Comparison of ENCODE assay signal across 11 cellular contexts in genomic region chr14:90400904-90401561, GRCh38. TPM values are rescaled to one million over a fixed set of nuclear protein-coding genes. Genes with fewer than 3 reads are reported as not detected.
A peak's percentile ranks its signal among the peaks of the same experiment; 100 is the strongest.
DNase-seq lines count a peak whose midpoint lies in the region; ATAC-seq, FAIRE-seq and TF ChIP-seq lines count a peak whose summit lies in the region.
"Had no signal": no experiment of that assay in that cellular context is flagged by ENCODE, and none has a peak within 500 bp of the region (broad histone marks: within the 10 kb centered on the region; RNA-seq: fewer than 3 reads in every experiment).

No MANE protein-coding gene starts in this region.

- no peak overlapping the region for H4K5ac ChIP-seq in H9 (ENCODE audit: insufficient read length, low read depth, low read length)

- ATAC-seq in naive B cell (ENCODE audit: low read depth in 2 of 2) (no peak), GM19324 (IDR thresholded peaks at IDR 0.05; ENCODE audit: low FRiP score, unreplicated experiment) (no peak)

- BruUV-seq in A673 (replicated peaks; lab: Mats Ljungman, UMichigan), result no TSS peak

- FAIRE-seq in urothelium cell line (lab: Jason Lieb, UNC), result no peak

- H3K4me3 Mint-ChIP-seq in naive B cell (peak overlapping the region in 2 of 8 donors; percentile 0 to 6), H9 (no peak overlapping the region)

- no peak overlapping the region for H3K9ac ChIP-seq in H9 (ENCODE audit: extremely low read depth, insufficient read length, low read length)

- H3K27ac ChIP-seq in A673 (ENCODE audit: low read depth, low read length, poor library complexity, severe bottlenecking) (peak overlapping the region; percentile 63), angular gyrus (ENCODE audit: low read depth, low read length) (peak overlapping the region; percentile 18), H9 (ENCODE audit: insufficient read length, low read depth, low read length) (no peak overlapping the region)

- peaks cover 72% of the 10 kb centered on the region for H3K4me1 ChIP-seq in A673 (ENCODE audit: insufficient read depth, low read length, poor library complexity, severe bottlenecking)
- no peaks in the 10 kb centered on the region for H3K4me1 ChIP-seq in H9 (ENCODE audit: insufficient read depth, low read length)
- H3K4me1 ChIP-seq in BE2C, result no peaks in the 10 kb centered on the region

- no peak overlapping the region for H2AK5ac ChIP-seq in H9 (ENCODE audit: insufficient read length, low read length)

- H3K9me3 Mint-ChIP-seq in naive B cell, result peaks cover 0 to 5% (median 0%) of the 10 kb centered on the region in 7 donors
- H3K9me3 Mint-ChIP-seq in H9, result no peaks in the 10 kb centered on the region

- H3K56ac ChIP-seq in H9 (ENCODE audit: insufficient read length, low read depth, low read length), result no peak overlapping the region

- H4K20me1 ChIP-seq in H9 (ENCODE audit: control insufficient read depth, insufficient read depth, insufficient read length), result no peaks in the 10 kb centered on the region

- H2BK20ac ChIP-seq in H9 (ENCODE audit: low read depth, low read length, poor library complexity, severe bottlenecking), result no peak overlapping the region

- H3K23ac ChIP-seq in H9 (ENCODE audit: insufficient read length, low read depth, low read length), result no peak overlapping the region

- H3T11ph ChIP-seq in H9 (ENCODE audit: low read length), result no peak overlapping the region

- peaks cover 26 to 47% (median 42%) of the 10 kb centered on the region in 3 donors for H3K4me1 Mint-ChIP-seq in naive B cell
- H3K4me1 Mint-ChIP-seq in H9, result peaks cover 12 to 24% of the 10 kb centered on the region in 2 experiments

- H3K27ac Mint-ChIP-seq in naive B cell (peak overlapping the region in 4 of 6 donors; percentile 27 to 80 (median 44)), H9 (peak overlapping the region in 1 of 3 experiments; percentile 6; a peak in 2 of 7 replicates)

- no peak overlapping the region for H3K14ac ChIP-seq in H9 (ENCODE audit: insufficient read depth, low read length)

- no CpG with 5 or more reads among the region's 7 CpGs for WGBS in H9 (ENCODE audit: extremely low coverage, insufficient read length, low lambda C conversion rate)

- no peak overlapping the region for H2BK120ac ChIP-seq in H9 (ENCODE audit: low read depth, low read length, poor library complexity, severe bottlenecking)

- H3K79me2 ChIP-seq in H9 (ENCODE audit: insufficient read depth, low read length), result peaks cover 3% of the 10 kb centered on the region; the same call in 1 of the 2 replicates

- peaks cover 7% of the 10 kb centered on the region for H3K23me2 ChIP-seq in H9 (ENCODE audit: insufficient read length, low read depth, low read length, poor library complexity, severe bottlenecking)

- H4K8ac ChIP-seq in H9 (replicated peaks; ENCODE audit: insufficient read length, low read depth, low read length), result no peak overlapping the region

- no peak overlapping the region for H2BK5ac ChIP-seq in H9 (ENCODE audit: insufficient read length, low read length)

- no peak overlapping the region for H3K4ac ChIP-seq in H9 (ENCODE audit: low read depth, low read length)

- no peak overlapping the region for H3K4me2 ChIP-seq in H9 (ENCODE audit: insufficient read depth, insufficient read length, low read length)

- CTCF ChIA-PET in A673 (lab: Charles Lee), result no interaction called here

- H2BK15ac ChIP-seq in H9 (ENCODE audit: low read depth, low read length), result no peak overlapping the region

- H3K79me1 ChIP-seq in H9 (ENCODE audit: insufficient read depth, low read depth, low read length, poor library complexity, severe bottlenecking), result no peaks in the 10 kb centered on the region

- no peak overlapping the region for H4K91ac ChIP-seq in H9 (ENCODE audit: insufficient read length, low read depth, low read length)

- H2AFZ ChIP-seq in H9 (ENCODE audit: low read length), result no peak overlapping the region

- H3K36me3 Mint-ChIP-seq in naive B cell (peaks cover 16 to 17% of the 10 kb centered on the region in 2 donors), H9 (ENCODE audit: insufficient read depth in 1 of 3, low read depth in 3 of 3) (peaks cover 50 to 66% (median 62%) of the 10 kb centered on the region in 3 experiments; a peak in 6 of 7 replicates)

- intact Hi-C loops in A673 (cut with micrococcal nuclease; ENCODE audit: unreplicated experiment), result no loop called here

- H3K9me3 ChIP-seq in A673 (ENCODE audit: low read depth, low read length, poor library complexity, severe bottlenecking) (no peaks in the 10 kb centered on the region), H9 (ENCODE audit: control insufficient read depth, low read depth, low read length) (no peaks in the 10 kb centered on the region), BE2C (no peaks in the 10 kb centered on the region)
- H3K9me3 ChIP-seq: spleen had no signal

- TF ChIP-seq CTCF in A673 (conservative IDR thresholded peaks at IDR 0.05; ENCODE audit: low read depth, low read length) (no peak), H9 (conservative IDR thresholded peaks at IDR 0.05) (no peak), BE2C (IDR thresholded peaks at IDR 0.05; ENCODE audit: low read depth, low read length) (no peak)

- H3K36me3 ChIP-seq in A673 (ENCODE audit: insufficient read depth, low read length, poor library complexity, severe bottlenecking), result peaks cover 61% of the 10 kb centered on the region
- H3K36me3 ChIP-seq in BE2C, result peaks cover 61% of the 10 kb centered on the region

- H3K4me3 ChIP-seq in A673 (ENCODE audit: low read depth, low read length, poor library complexity, severe bottlenecking), result peak overlapping the region; percentile 90
- no peak overlapping the region for H3K4me3 ChIP-seq in BE2C (ENCODE audit: low read depth, low read length)

- no peaks in the 10 kb centered on the region for H3K27me3 Mint-ChIP-seq in naive B cell
- peaks cover 2% of the 10 kb centered on the region; the same call in 1 of the 2 replicates for H3K27me3 Mint-ChIP-seq in H9 (ENCODE audit: low read depth)

- POLR2A ChIA-PET in A673 (lab: Charles Lee; ENCODE audit: low non-redundant PET), result interaction anchor here (0.6 to 0.7 kb wide), 2 partner anchors 44 to 291 kb away, joined by 4 to 7 read pairs; no protein-coding TSS in a partner anchor

- DNase-seq in A673 (ENCODE audit: low spot score) (no peak), COLO829 (ENCODE audit: low spot score) (peak; percentile 70), naive B cell (no peak), H9 (no peak), urothelium cell line (ENCODE audit: low spot score) (no peak), BE2C (no peak)
- DNase-seq: dermis blood vessel endothelial cell, hypothalamus, spleen had no signal

- H3K18ac ChIP-seq in H9 (ENCODE audit: insufficient read length, low read depth, low read length), result no peak overlapping the region

- no peak overlapping the region for H2BK12ac ChIP-seq in H9 (ENCODE audit: insufficient read length, low read depth, low read length)

- no peaks in the 10 kb centered on the region for H3K27me3 ChIP-seq in A673 (replicated peaks; ENCODE audit: insufficient read depth, low read depth, low read length, poor library complexity)
- H3K27me3 ChIP-seq in H9 (ENCODE audit: insufficient read depth, low read length), result no peaks in the 10 kb centered on the region
- no peaks in the 10 kb centered on the region for H3K27me3 ChIP-seq in BE2C
- H3K27me3 ChIP-seq: spleen had no signal

RNA-seq across cellular contexts. Expression of gene CALM1, which starts 4.2 kb away (rescaled TPM):
- 961 and 998 TPM in 2 replicates for total RNA-seq in A673 (2021)
- polyA plus RNA-seq in naive B cell (ENCODE audit: low read depth in 6 of 6), result 1,000 to 10,000 TPM; 1,004 to 1,312 (median 1,081) TPM
- 354 TPM in 2 replicates for total RNA-seq in H9 (2021)
- polyA plus RNA-seq in BE2C (2012; ENCODE audit: insufficient read depth, insufficient read length, low read depth), result 274 TPM
